In the genomic region with DNA sequence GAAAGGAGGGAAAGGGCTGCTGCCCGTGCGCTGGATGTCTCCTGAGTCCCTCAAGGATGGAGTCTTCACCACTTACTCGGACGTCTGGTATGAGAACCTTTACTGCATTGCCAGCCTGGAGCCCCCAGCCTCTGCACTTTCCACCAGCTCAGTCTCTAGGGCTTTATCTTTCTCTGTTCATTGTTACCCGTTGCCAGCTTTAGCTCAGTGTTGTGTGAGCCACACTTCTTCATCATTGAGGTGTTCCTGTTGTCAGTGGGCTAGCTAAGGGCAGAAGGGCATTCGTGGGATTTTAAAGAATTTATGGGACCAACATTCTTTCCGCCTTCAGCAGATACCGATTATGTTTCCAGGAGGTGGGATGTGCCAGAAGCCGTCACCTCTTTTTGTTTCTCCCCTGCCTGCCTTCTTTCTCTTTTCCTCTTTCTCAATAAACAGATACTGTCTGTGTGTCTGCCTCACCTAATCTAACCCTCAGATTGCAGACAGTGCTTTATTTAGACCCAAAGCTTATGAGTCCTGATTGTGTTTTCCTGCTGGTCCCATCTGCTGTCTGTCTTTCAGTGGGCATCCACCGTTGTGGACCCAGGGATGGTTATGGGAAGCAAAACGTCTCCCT, we compare ENCODE assay signal across 17 cellular contexts.
A peak's percentile ranks its signal among the peaks of the same experiment; 100 is the strongest.
DNase-seq lines count a peak whose midpoint lies in the region; ATAC-seq, FAIRE-seq and TF ChIP-seq lines count a peak whose summit lies in the region.
"Had no signal": no experiment of that assay in that cellular context is flagged by ENCODE, and none has a peak within 500 bp of the region (broad histone marks: within the 10 kb centered on the region; RNA-seq: fewer than 3 reads in every experiment).

No MANE protein-coding gene starts in this region.

- H3K4me3 ChIP-seq in GM23248 (no peak overlapping the region), astrocyte (ENCODE audit: insufficient read depth, low read depth, low read length) (no peak overlapping the region), lung (no peak overlapping the region), skeletal muscle satellite cell (ENCODE audit: low read length) (no peak overlapping the region)
- H3K4me3 ChIP-seq: body of pancreas had no signal

- H3K27me3 ChIP-seq in GM23248 (replicated peaks; ENCODE audit: insufficient read depth) (no peaks in the 10 kb centered on the region), astrocyte (ENCODE audit: insufficient read depth, low read length) (no peaks in the 10 kb centered on the region), lung (ENCODE audit: control insufficient read depth, insufficient read depth) (no peaks in the 10 kb centered on the region), skeletal muscle satellite cell (ENCODE audit: control insufficient read depth, insufficient read depth, low read length) (no peaks in the 10 kb centered on the region)
- H3K27me3 ChIP-seq: body of pancreas had no signal

- no peaks in the 10 kb centered on the region for H3K9me3 Mint-ChIP-seq in astrocyte (ENCODE audit: unreplicated experiment)
- H3K9me3 Mint-ChIP-seq: stimulated activated naive CD8-positive, alpha-beta T cell treated with anti-CD3 and anti-CD28 coated beads, Interleukin-15, amount 100 ng/mL, for 72 hours had no signal

- no peak for ATAC-seq in lung (ENCODE audit: insufficient read depth, low FRiP score)
- no peak for ATAC-seq in activated CD4-positive, CD25-positive, alpha-beta regulatory T cell treated with anti-CD3 and anti-CD28 coated beads, Interleukin-2, amount 50 U/mL, for 24 hours
- no peak for ATAC-seq in GM21515 (IDR thresholded peaks at IDR 0.05; ENCODE audit: unreplicated experiment)
- no peak for ATAC-seq in HG03139 (IDR thresholded peaks at IDR 0.05; ENCODE audit: unreplicated experiment)
- ATAC-seq: stimulated activated naive CD8-positive, alpha-beta T cell treated with anti-CD3 and anti-CD28 coated beads, Interleukin-15, amount 100 ng/mL, for 72 hours had no signal

- H3K27me3 Mint-ChIP-seq in astrocyte (ENCODE audit: low read depth, unreplicated experiment), result no peaks in the 10 kb centered on the region
- H3K27me3 Mint-ChIP-seq: stimulated activated naive CD8-positive, alpha-beta T cell treated with anti-CD3 and anti-CD28 coated beads, Interleukin-15, amount 100 ng/mL, for 72 hours had no signal

- H3K4me1 ChIP-seq in GM23248 (ENCODE audit: insufficient read depth) (peaks cover 8% of the 10 kb centered on the region; the same call in 1 of the 2 replicates), astrocyte (ENCODE audit: insufficient read depth, low read length) (peaks cover 8% of the 10 kb centered on the region), lung (ENCODE audit: control insufficient read depth in 2 of 2, insufficient read depth in 2 of 2, low read length in 2 of 2) (peaks cover 8 to 9% of the 10 kb centered on the region in 2 donors), skeletal muscle satellite cell (ENCODE audit: control insufficient read depth, insufficient read depth, low read length) (peaks cover 31% of the 10 kb centered on the region)

- H3F3A ChIP-seq in GM23248 (ENCODE audit: insufficient read depth), result peaks cover 19% of the 10 kb centered on the region; the same call in 1 of the 2 replicates

- H3K27ac ChIP-seq in GM23248, result peak overlapping the region; percentile 50
- H3K27ac ChIP-seq in astrocyte (ENCODE audit: low read depth, low read length), result peak overlapping the region; percentile 36
- peak overlapping the region; percentile 46 to 50 for H3K27ac ChIP-seq in lung (ENCODE audit: low read depth in 1 of 2, low read length in 1 of 2)
- H3K27ac ChIP-seq: HL-60 had no signal

- no peaks in the 10 kb centered on the region for H3K79me2 ChIP-seq in GM23248 (ENCODE audit: insufficient read depth)
- H3K79me2 ChIP-seq in astrocyte (ENCODE audit: insufficient read depth, low read length), result peaks cover 16% of the 10 kb centered on the region

- H3K4me2 ChIP-seq in GM23248 (ENCODE audit: unreplicated experiment) (no peak overlapping the region), astrocyte (ENCODE audit: low read length) (no peak overlapping the region), skeletal muscle satellite cell (ENCODE audit: low read length) (no peak overlapping the region)

- peaks cover 62% of the 10 kb centered on the region for H3K36me3 ChIP-seq in GM23248 (ENCODE audit: low read depth)
- H3K36me3 ChIP-seq in astrocyte (ENCODE audit: insufficient read depth, low read length), result peaks cover 59% of the 10 kb centered on the region
- peaks cover 12 to 20% of the 10 kb centered on the region in 2 donors for H3K36me3 ChIP-seq in lung (ENCODE audit: control insufficient read depth in 2 of 2, insufficient read depth in 2 of 2, low read length in 2 of 2)
- H3K36me3 ChIP-seq in skeletal muscle satellite cell (ENCODE audit: insufficient read depth, low read length), result peaks cover 66% of the 10 kb centered on the region

- TF ChIP-seq CTCF in astrocyte (IDR thresholded peaks at IDR 0.05; ENCODE audit: insufficient read depth, low read depth, low read length), result no peak
- no peak for TF ChIP-seq CTCF in lung (IDR thresholded peaks at IDR 0.05; ENCODE audit: control extremely low read depth, extremely low read depth)

- H2AFZ ChIP-seq in GM23248, result no peak overlapping the region
- H2AFZ ChIP-seq in astrocyte (ENCODE audit: low read depth, low read length), result no peak overlapping the region

- peak overlapping the region; percentile 26 for H3K9ac ChIP-seq in GM23248
- peak overlapping the region; percentile 39 for H3K9ac ChIP-seq in astrocyte (ENCODE audit: low read length)
- peak overlapping the region; percentile 20 for H3K9ac ChIP-seq in skeletal muscle satellite cell (ENCODE audit: low read depth, low read length)

- no peak for FAIRE-seq in astrocyte (lab: Jason Lieb, UNC)

- peak overlapping the region; percentile 82 for H3K27ac Mint-ChIP-seq in astrocyte (ENCODE audit: unreplicated experiment)

- H3K9me2 ChIP-seq in GM23248 (ENCODE audit: insufficient read depth), result no peaks in the 10 kb centered on the region

- whole genome bisulfite sequencing in GM23248 (ENCODE audit: low coverage in 1 of 2, low lambda C conversion rate in 2 of 2, missing lambda C conversion rate in 2 of 2), 2 experiments, result 47 to 58% methylated on average over 11 of the region's 11 CpGs
- 76 to 79% methylated on average over 11 of the region's 11 CpGs for WGBS in lung, 2 donors

- peaks cover 18% of the 10 kb centered on the region for H3K4me1 Mint-ChIP-seq in astrocyte (ENCODE audit: low read depth, unreplicated experiment)

- H4K20me1 ChIP-seq in GM23248 (ENCODE audit: insufficient read depth), result no peaks in the 10 kb centered on the region
- H4K20me1 ChIP-seq in astrocyte (ENCODE audit: insufficient read depth, low read length), result peaks cover 50% of the 10 kb centered on the region

- DNase-seq in GM23248, result peak; percentile 39
- DNase-seq in astrocyte (ENCODE audit: low read depth), result peak; percentile 78
- DNase-seq in lung (ENCODE audit: low spot score), result no peak
- no peak for DNase-seq in stimulated activated naive CD4-positive, alpha-beta T cell (lab: John Stamatoyannopoulos, UW)
- DNase-seq: activated gamma-delta T cell; effector memory CD4-positive, alpha-beta T cell; foreskin fibroblast; Karpas-422; NCI-H1694; OCI-M1; stimulated activated naive CD8-positive, alpha-beta T cell treated with anti-CD3 and anti-CD28 coated beads, Interleukin-15, amount 100 ng/mL, for 72 hours had no signal

- in situ Hi-C loops in GM23248 (cut with MboI), result no loop called here

- H3K4me3 Mint-ChIP-seq in astrocyte (ENCODE audit: unreplicated experiment), result no peak overlapping the region
- H3K4me3 Mint-ChIP-seq: stimulated activated naive CD8-positive, alpha-beta T cell treated with anti-CD3 and anti-CD28 coated beads, Interleukin-15, amount 100 ng/mL, for 72 hours had no signal

- no peaks in the 10 kb centered on the region for H3K9me3 ChIP-seq in GM23248 (ENCODE audit: low read depth)
- H3K9me3 ChIP-seq in astrocyte (ENCODE audit: insufficient read depth, low read depth, low read length), result no peaks in the 10 kb centered on the region
- no peaks in the 10 kb centered on the region for H3K9me3 ChIP-seq in lung (ENCODE audit: control insufficient read depth in 2 of 2, insufficient read depth in 1 of 2, low read length in 1 of 2)
- no peaks in the 10 kb centered on the region for H3K9me3 ChIP-seq in skeletal muscle satellite cell (replicated peaks; ENCODE audit: low read length)
- H3K9me3 ChIP-seq: body of pancreas had no signal

- H3K36me3 Mint-ChIP-seq in astrocyte (ENCODE audit: low read depth, unreplicated experiment), result peaks cover 44% of the 10 kb centered on the region

Comparison
In these comparisons a context has a peak if more than half of its experiments do, and no peak if none do; other contexts are left out.
1. DNase-seq: peak in GM23248 (single experiment) and astrocyte (single experiment); none in lung (single experiment) and stimulated activated naive CD4-positive, alpha-beta T cell (0 of 6).
2. Peak in every context shown above with its lines, with median percentiles within 50 percentile points of each other: H3K27ac ChIP-seq and H3K9ac ChIP-seq.